8 cellular contexts compared by ENCODE assay signal in the genomic region with DNA sequence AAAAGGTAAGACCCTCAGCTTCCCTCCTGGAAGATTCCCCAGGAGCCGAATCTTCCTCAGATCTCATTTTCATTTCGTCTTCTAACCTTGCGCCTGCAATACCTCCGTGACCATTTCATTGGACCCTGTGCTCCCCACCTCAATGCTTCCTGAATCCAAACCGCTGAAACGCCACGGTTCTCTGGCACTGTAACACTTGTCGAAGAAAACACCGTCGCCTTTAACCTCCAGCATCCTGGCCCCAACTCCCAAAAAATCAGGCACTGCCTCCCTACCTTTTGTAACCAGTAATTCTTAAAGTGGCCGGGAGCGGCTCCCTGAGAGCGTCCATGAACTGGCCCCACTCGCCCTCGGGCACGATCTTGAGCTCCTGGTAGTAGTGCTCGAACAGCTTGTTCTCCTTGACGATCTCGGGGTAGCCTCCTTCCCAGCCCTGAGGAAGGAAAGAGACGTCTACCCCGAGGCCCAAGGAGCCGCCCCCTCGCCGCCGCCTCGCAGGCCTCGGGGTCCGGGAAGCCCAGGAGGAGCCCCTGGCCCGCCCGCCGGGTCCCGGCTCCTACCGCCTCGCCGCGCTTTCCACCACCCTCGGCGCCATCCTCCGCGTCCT. TPM values are rescaled to one million over a fixed set of nuclear protein-coding genes. Genes with fewer than 3 reads are reported as not detected.
DNase-seq lines count a peak whose midpoint lies in the region; ATAC-seq, FAIRE-seq and TF ChIP-seq lines count a peak whose summit lies in the region.

No MANE protein-coding gene starts in this region.

- peak; percentile 26 for FAIRE-seq in GM19239 (lab: Jason Lieb, UNC)

- TF ChIP-seq EP300 in neural cell (conservative IDR thresholded peaks at IDR 0.05; ENCODE audit: poor library complexity, severe bottlenecking), result no peak

- H3K27me3 ChIP-seq in esophagus squamous epithelium, result no peaks in the 10 kb centered on the region
- H3K27me3 ChIP-seq in neural cell (ENCODE audit: insufficient read depth, low read depth, low read length), result no peaks in the 10 kb centered on the region

- 0 to 1% methylated on average over 8 to 13 of the region's 40 CpGs for WGBS in esophagus squamous epithelium, 2 donors

- no peaks in the 10 kb centered on the region for H3K9me2 ChIP-seq in neural cell (ENCODE audit: insufficient read depth, low read length)

- no peaks in the 10 kb centered on the region for H3F3A ChIP-seq in neural cell (ENCODE audit: insufficient read depth, low read length, poor library complexity, severe bottlenecking)

- peaks cover 1 to 8% (median 1%) of the 10 kb centered on the region in 3 donors for H3K27me3 Mint-ChIP-seq in CD14-positive monocyte (ENCODE audit: low read depth in 3 of 3)

- TF ChIP-seq CTCF in CD14-positive monocyte (IDR thresholded peaks at IDR 0.05), result no peak
- TF ChIP-seq CTCF in esophagus squamous epithelium (IDR thresholded peaks at IDR 0.05), result no peak
- peak; percentile 16 for TF ChIP-seq CTCF in neural cell (IDR thresholded peaks at IDR 0.05; ENCODE audit: poor library complexity, severe bottlenecking)

- no peak for TF ChIP-seq RAD21 in neural cell (conservative IDR thresholded peaks at IDR 0.05)

- no peak for TF ChIP-seq POLR2A in esophagus squamous epithelium (IDR thresholded peaks at IDR 0.05)

- no peaks in the 10 kb centered on the region for H3K9me3 Mint-ChIP-seq in CD14-positive monocyte

- intact Hi-C loops in CD14-positive monocyte (cut with micrococcal nuclease) (loop anchor here (2.0 to 10.0 kb wide), 5 partner anchors 80 to 1232 kb away; partner anchors contain the start of genes ICE1 (in 2 of the 2), TENT4A (in 2 of the 2), FASTKD3 (in 1 of the 2) and MTRR (in 1 of the 2)), esophagus squamous epithelium (cut with DNase I) (no loop called here)

- H4K20me1 ChIP-seq in neural cell (ENCODE audit: insufficient read depth), result no peaks in the 10 kb centered on the region

- peak overlapping the region; percentile 96 to 99 (median 99) for H3K27ac Mint-ChIP-seq in CD14-positive monocyte

- H3K79me2 ChIP-seq in neural cell (replicated peaks; ENCODE audit: insufficient read depth, low read length), result peaks cover 38% of the 10 kb centered on the region

- peaks cover 48% of the 10 kb centered on the region for H3K4me1 Mint-ChIP-seq in CD14-positive monocyte

- peak overlapping the region; percentile 86 to 98 for H3K4me3 Mint-ChIP-seq in CD14-positive monocyte

- peak overlapping the region; percentile 45 for H2AFZ ChIP-seq in neural cell (ENCODE audit: low read depth, low read length)

- H3K4me1 ChIP-seq in esophagus squamous epithelium, result peaks cover 18 to 65% (median 21%) of the 10 kb centered on the region in 3 donors

- H3K9me3 ChIP-seq in SK-N-MC (ENCODE audit: low read depth, low read length) (no peaks in the 10 kb centered on the region), esophagus squamous epithelium (no peaks in the 10 kb centered on the region), neural cell (ENCODE audit: low read length) (no peaks in the 10 kb centered on the region)

- peaks cover 49 to 52% of the 10 kb centered on the region in 2 donors for H3K36me3 Mint-ChIP-seq in CD14-positive monocyte

- DNase-seq in CD14-positive monocyte (ENCODE audit: low spot score) (no peak), GM19239 (ENCODE audit: insufficient read length, low spot score) (no peak), SK-N-MC (ENCODE audit: low read depth, low spot score) (no peak), esophagus squamous epithelium (lab: John Stamatoyannopoulos, UW) (no peak), NCI-H1048 (lab: John Stamatoyannopoulos, UW) (no peak)
- no peak for DNase-seq in activated CD8-positive, alpha-beta memory T cell treated with anti-CD3 and anti-CD28 coated beads for 24 hours

- peak overlapping the region; percentile 78 for H3K4me2 ChIP-seq in neural cell (ENCODE audit: low read length)

- peaks cover 43% of the 10 kb centered on the region for H3K36me3 ChIP-seq in SK-N-MC (ENCODE audit: insufficient read depth, low read length)
- H3K36me3 ChIP-seq in esophagus squamous epithelium, result peaks cover 0 to 41% (median 19%) of the 10 kb centered on the region in 3 donors
- H3K36me3 ChIP-seq in neural cell (ENCODE audit: insufficient read depth, low read length), result no peaks in the 10 kb centered on the region

- peak overlapping the region; percentile 95 for H3K27ac ChIP-seq in SK-N-MC
- H3K27ac ChIP-seq in esophagus squamous epithelium, result peak overlapping the region; percentile 88 to 96 (median 91)
- peak overlapping the region; percentile 84 for H3K27ac ChIP-seq in neural cell (ENCODE audit: low read length)

- peak overlapping the region; percentile 91 for H3K9ac ChIP-seq in SK-N-MC (ENCODE audit: insufficient read length)
- peak overlapping the region; percentile 73 for H3K9ac ChIP-seq in neural cell (ENCODE audit: low read length)

- H3K4me3 ChIP-seq in SK-N-MC (peak overlapping the region; percentile 94), esophagus squamous epithelium (peak overlapping the region; percentile 82 to 94 (median 86)), neural cell (ENCODE audit: low read length) (peak overlapping the region; percentile 96)

- peak; percentile 31 for ATAC-seq in HG03354 (IDR thresholded peaks at IDR 0.05; ENCODE audit: poor library complexity, severe bottlenecking, unreplicated experiment)

TF ChIP-seq in neural cell, 6 proteins besides CTCF, POLR2A, EP300 and RAD21:
- TF ChIP-seq MXI1 (conservative IDR thresholded peaks at IDR 0.05; ENCODE audit: poor library complexity, severe bottlenecking) (no peak), SMC3 (conservative IDR thresholded peaks at IDR 0.05; ENCODE audit: poor library complexity) (peak; percentile 49), REST (IDR thresholded peaks at IDR 0.05; ENCODE audit: borderline replicate concordance) (no peak)

RNA-seq across cellular contexts. Expression of gene NSUN2, which starts 0.4 kb away (rescaled TPM):
- polyA plus RNA-seq in CD14-positive monocyte (10 to 100 TPM; 24.4 to 25.6 TPM), neural cell (47.5 and 51.8 TPM in 2 replicates)
- total RNA-seq in esophagus squamous epithelium, result 10 to 100 TPM; 37.7 to 65.8 (median 49.0) TPM
- polyA minus RNA-seq in neural cell, result 33.6 and 34.5 TPM in 2 replicates

RNA-seq across cellular contexts. Expression of gene SRD5A1, which starts 0.8 kb away (rescaled TPM):
- polyA plus RNA-seq in CD14-positive monocyte (10 to 100 TPM; 26.0 to 34.7 TPM), neural cell (122 and 123 TPM in 2 replicates)
- total RNA-seq in esophagus squamous epithelium, result 100 to 1,000 TPM in 1 of 4 donors, 10 to 100 TPM in 3; 34.1 to 126 (median 80.1) TPM
- 39.2 and 43.9 TPM in 2 replicates for polyA minus RNA-seq in neural cell
